ENCODE assay signal across 8 cellular contexts in the genomic region with DNA sequence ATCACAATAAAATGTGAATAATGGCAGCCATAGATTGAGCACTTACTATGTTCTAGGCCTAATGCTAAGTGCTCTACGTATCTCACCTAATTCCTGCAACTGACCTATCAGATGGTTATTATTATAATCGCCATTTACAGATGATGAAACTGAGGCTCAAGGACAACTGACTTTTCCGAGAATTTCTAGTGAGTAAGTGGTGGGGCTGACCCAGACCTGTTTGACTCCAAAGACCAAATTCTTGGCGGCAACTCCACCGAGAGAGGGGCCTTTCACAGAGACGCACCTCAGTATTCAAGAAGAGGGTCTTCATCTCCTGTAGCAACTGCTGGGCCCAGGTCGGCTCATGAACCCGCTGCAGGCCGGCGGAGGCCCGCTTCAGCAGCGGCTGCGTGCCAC. TPM values are rescaled to one million over a fixed set of nuclear protein-coding genes. Genes with fewer than 3 reads are reported as not detected.
A peak's percentile ranks its signal among the peaks of the same experiment; 100 is the strongest.
DNase-seq lines count a peak whose midpoint lies in the region; ATAC-seq and TF ChIP-seq lines count a peak whose summit lies in the region.

No MANE protein-coding gene starts in this region.

- no peak for DNase-seq in T-helper 2 cell treated with Interferon-gamma antibody and Interleukin-4, amounts not matched to agents 5 μg/mL and 100 μg/mL, for 36 hours (ENCODE audit: low spot score)
- DNase-seq in T-helper 2 cell (no peak), kidney epithelial cell (ENCODE audit: low read depth) (no peak), AG08395 (ENCODE audit: low spot score) (no peak), GOT3 (lab: John Stamatoyannopoulos, UW) (no peak), NCI-H2171 treated with DMSO at 0.1 percent for 48 hours (lab: John Stamatoyannopoulos, UW) (no peak)
- DNase-seq in activated naive CD8-positive, alpha-beta T cell treated with anti-CD3 and anti-CD28 coated beads, Interleukin-2, amount 50 U/mL, for 24 hours, result no peak

- peak overlapping the region; percentile 93 for H3K4me3 ChIP-seq in kidney epithelial cell (ENCODE audit: low read depth, low read length)

- H3K36me3 ChIP-seq in kidney epithelial cell (ENCODE audit: control insufficient read depth, insufficient read depth, low read length), result peaks cover 1% of the 10 kb centered on the region

- peaks cover 15% of the 10 kb centered on the region for H3K4me1 Mint-ChIP-seq in T-helper 2 cell treated with Interferon-gamma antibody and Interleukin-4, amounts not matched to agents 5 μg/mL and 100 μg/mL, for 36 hours (ENCODE audit: low read depth)
- H3K4me1 Mint-ChIP-seq in activated naive CD8-positive, alpha-beta T cell treated with anti-CD3 and anti-CD28 coated beads, Interleukin-2, amount 50 U/mL, for 24 hours, result peaks cover 41% of the 10 kb centered on the region

- ATAC-seq in activated naive CD8-positive, alpha-beta T cell treated with anti-CD3 and anti-CD28 coated beads, Interleukin-2, amount 50 U/mL, for 24 hours, result no peak

- no peaks in the 10 kb centered on the region for H3K27me3 Mint-ChIP-seq in T-helper 2 cell treated with Interferon-gamma antibody and Interleukin-4, amounts not matched to agents 5 μg/mL and 100 μg/mL, for 36 hours (ENCODE audit: low read depth)
- no peaks in the 10 kb centered on the region for H3K27me3 Mint-ChIP-seq in activated naive CD8-positive, alpha-beta T cell treated with anti-CD3 and anti-CD28 coated beads, Interleukin-2, amount 50 U/mL, for 24 hours

- H3K27ac ChIP-seq in temporal lobe (ENCODE audit: low read depth, low read length), result peak overlapping the region; percentile 9

- H3K27me3 ChIP-seq in kidney epithelial cell (ENCODE audit: control insufficient read depth, insufficient read depth, low read length), result no peaks in the 10 kb centered on the region

- H3K36me3 Mint-ChIP-seq in T-helper 2 cell treated with Interferon-gamma antibody and Interleukin-4, amounts not matched to agents 5 μg/mL and 100 μg/mL, for 36 hours (ENCODE audit: low read depth), result peaks cover 27% of the 10 kb centered on the region
- H3K36me3 Mint-ChIP-seq in activated naive CD8-positive, alpha-beta T cell treated with anti-CD3 and anti-CD28 coated beads, Interleukin-2, amount 50 U/mL, for 24 hours (ENCODE audit: low read depth), result peaks cover 32% of the 10 kb centered on the region

- H3K4me3 Mint-ChIP-seq in T-helper 2 cell treated with Interferon-gamma antibody and Interleukin-4, amounts not matched to agents 5 μg/mL and 100 μg/mL, for 36 hours, result peak overlapping the region; percentile 96
- H3K4me3 Mint-ChIP-seq in activated naive CD8-positive, alpha-beta T cell treated with anti-CD3 and anti-CD28 coated beads, Interleukin-2, amount 50 U/mL, for 24 hours, result peak overlapping the region; percentile 93

- H3K27ac Mint-ChIP-seq in T-helper 2 cell treated with Interferon-gamma antibody and Interleukin-4, amounts not matched to agents 5 μg/mL and 100 μg/mL, for 36 hours, result peak overlapping the region; percentile 96
- H3K27ac Mint-ChIP-seq in activated naive CD8-positive, alpha-beta T cell treated with anti-CD3 and anti-CD28 coated beads, Interleukin-2, amount 50 U/mL, for 24 hours, result peak overlapping the region; percentile 91

- no peak for TF ChIP-seq CTCF in kidney epithelial cell (IDR thresholded peaks at IDR 0.05; ENCODE audit: insufficient read depth, low read length, poor library complexity, severe bottlenecking)

- H3K9me3 Mint-ChIP-seq in T-helper 2 cell treated with Interferon-gamma antibody and Interleukin-4, amounts not matched to agents 5 μg/mL and 100 μg/mL, for 36 hours, result no peaks in the 10 kb centered on the region
- no peaks in the 10 kb centered on the region for H3K9me3 Mint-ChIP-seq in activated naive CD8-positive, alpha-beta T cell treated with anti-CD3 and anti-CD28 coated beads, Interleukin-2, amount 50 U/mL, for 24 hours

RNA-seq across cellular contexts. Expression of gene TMEM234, which starts 0.6 kb away (rescaled TPM):
- total RNA-seq in kidney epithelial cell (20.2 and 21.1 TPM in 2 replicates), temporal lobe (10.6 TPM)

RNA-seq across cellular contexts. Expression of gene EIF3I, which starts 0.6 kb away (rescaled TPM):
- total RNA-seq in kidney epithelial cell (265 and 275 TPM in 2 replicates), temporal lobe (56.1 TPM)

RNA-seq across cellular contexts. Expression of gene DCDC2B, which starts 12.7 kb away (rescaled TPM):
- total RNA-seq in kidney epithelial cell (not detected in 2 replicates), temporal lobe (not detected)

RNA-seq across cellular contexts. Expression of gene IQCC, which starts 16.1 kb away (rescaled TPM):
- total RNA-seq in kidney epithelial cell, result 2.5 and 5.3 TPM in 2 replicates
- 2.5 TPM for total RNA-seq in temporal lobe

RNA-seq across cellular contexts. Expression of gene CCDC28B, which starts 21.2 kb away (rescaled TPM):
- total RNA-seq in kidney epithelial cell (7.0 and 8.8 TPM in 2 replicates), temporal lobe (18.9 TPM)
